In genomic region chr13:53170910-53171309, GRCh38 we compare ENCODE assay signal across 29 cellular contexts.
"Had no signal": no experiment of that assay in that cellular context is flagged by ENCODE, and none has a peak within 500 bp of the region (broad histone marks: within the 10 kb centered on the region; RNA-seq: fewer than 3 reads in every experiment).

No MANE protein-coding gene starts in this region.

- H3K27ac Mint-ChIP-seq: activated CD4-positive, alpha-beta memory T cell treated with anti-CD3 and anti-CD28 coated beads, Interleukin-2, amount 10 ng/mL, durations not matched to agents 7 days and 5 days; activated CD4-positive, alpha-beta T cell treated with anti-CD3 and anti-CD28 coated beads, Interleukin-2, amount 10 ng/mL, durations not matched to agents 7 days and 5 days; activated naive CD8-positive, alpha-beta T cell; activated T-cell treated with anti-CD3 and anti-CD28 coated beads, Interleukin-2, amount 50 U/mL, for 24 hours; activated T-cell treated with anti-CD3 and anti-CD28 coated beads, Interleukin-2, amount 50 U/mL, for 72 hours; effector memory CD8-positive, alpha-beta T cell; WTC11 had no signal

- H3K27me3 ChIP-seq: body of pancreas had no signal

- H3K4me3 Mint-ChIP-seq: activated CD4-positive, alpha-beta memory T cell treated with anti-CD3 and anti-CD28 coated beads, Interleukin-2, amount 10 ng/mL, durations not matched to agents 7 days and 5 days; activated CD4-positive, alpha-beta T cell treated with anti-CD3 and anti-CD28 coated beads, Interleukin-2, amount 10 ng/mL, durations not matched to agents 7 days and 5 days; activated naive CD8-positive, alpha-beta T cell; activated T-cell treated with anti-CD3 and anti-CD28 coated beads, Interleukin-2, amount 50 U/mL, for 24 hours; activated T-cell treated with anti-CD3 and anti-CD28 coated beads, Interleukin-2, amount 50 U/mL, for 72 hours; effector memory CD8-positive, alpha-beta T cell; WTC11 had no signal

- H3K9me3 ChIP-seq: body of pancreas, esophagus muscularis mucosa, gastroesophageal sphincter, heart right ventricle had no signal

- H3K4me1 ChIP-seq: body of pancreas, esophagus muscularis mucosa, gastroesophageal sphincter, heart right ventricle had no signal

- H3K36me3 ChIP-seq: esophagus muscularis mucosa, gastroesophageal sphincter, heart right ventricle had no signal

- H3K4me1 Mint-ChIP-seq: activated CD4-positive, alpha-beta memory T cell treated with anti-CD3 and anti-CD28 coated beads, Interleukin-2, amount 10 ng/mL, durations not matched to agents 7 days and 5 days; activated CD4-positive, alpha-beta T cell treated with anti-CD3 and anti-CD28 coated beads, Interleukin-2, amount 10 ng/mL, durations not matched to agents 7 days and 5 days had no signal

- H3K4me3 ChIP-seq: body of pancreas, esophagus muscularis mucosa, gastroesophageal sphincter, heart right ventricle had no signal

- H3K36me3 Mint-ChIP-seq: activated naive CD8-positive, alpha-beta T cell had no signal

- H3K27me3 Mint-ChIP-seq: activated CD4-positive, alpha-beta memory T cell treated with anti-CD3 and anti-CD28 coated beads, Interleukin-2, amount 10 ng/mL, durations not matched to agents 7 days and 5 days; activated CD4-positive, alpha-beta T cell treated with anti-CD3 and anti-CD28 coated beads, Interleukin-2, amount 10 ng/mL, durations not matched to agents 7 days and 5 days had no signal

- H3K27ac ChIP-seq: body of pancreas, esophagus muscularis mucosa, gastroesophageal sphincter, heart right ventricle, VCaP had no signal

- DNase-seq: activated CD4-positive, alpha-beta memory T cell treated with anti-CD3 and anti-CD28 coated beads, Interleukin-2, amount 10 ng/mL, durations not matched to agents 7 days and 5 days; activated CD4-positive, alpha-beta T cell treated with anti-CD3 and anti-CD28 coated beads for 1 hour; activated CD4-positive, alpha-beta T cell treated with anti-CD3 and anti-CD28 coated beads for 4 hours; activated CD4-positive, alpha-beta T cell treated with anti-CD3 and anti-CD28 coated beads, Interleukin-2, amount 10 ng/mL, durations not matched to agents 7 days and 5 days; activated CD4-positive, alpha-beta T cell treated with anti-CD3 and anti-CD28 coated beads, Interleukin-2, amount 50 U/mL, for 4 hours; activated CD8-positive, alpha-beta memory T cell treated with anti-CD3 and anti-CD28 coated beads, Interleukin-2, amount 50 U/mL, for 48 hours; activated gamma-delta T cell treated with Interleukin-2 at 50 U/mL for 16 hours; activated naive CD4-positive, alpha-beta T cell treated with anti-CD3 and anti-CD28 coated beads, Interleukin-2, amount 50 U/mL, for 16 hours; activated naive CD4-positive, alpha-beta T cell treated with Interleukin-2 at 50 U/mL for 16 hours; activated T-cell treated with anti-CD3 and anti-CD28 coated beads for 4 hours; activated T-cell treated with anti-CD3 and anti-CD28 coated beads, Interleukin-2, amount 50 U/mL, for 24 hours; activated T-cell treated with anti-CD3 and anti-CD28 coated beads, Interleukin-2, amount 50 U/mL, for 72 hours; amniotic stem cell; anterior cingulate cortex; body of pancreas; caudate nucleus; cortex of kidney; dermis blood vessel endothelial cell; effector CD4-positive, alpha-beta T cell; effector memory CD8-positive, alpha-beta T cell; erythroblast; foreskin melanocyte; heart right ventricle; T-helper 2 cell had no signal
